24 cellular contexts compared by ENCODE assay signal in the genomic region with DNA sequence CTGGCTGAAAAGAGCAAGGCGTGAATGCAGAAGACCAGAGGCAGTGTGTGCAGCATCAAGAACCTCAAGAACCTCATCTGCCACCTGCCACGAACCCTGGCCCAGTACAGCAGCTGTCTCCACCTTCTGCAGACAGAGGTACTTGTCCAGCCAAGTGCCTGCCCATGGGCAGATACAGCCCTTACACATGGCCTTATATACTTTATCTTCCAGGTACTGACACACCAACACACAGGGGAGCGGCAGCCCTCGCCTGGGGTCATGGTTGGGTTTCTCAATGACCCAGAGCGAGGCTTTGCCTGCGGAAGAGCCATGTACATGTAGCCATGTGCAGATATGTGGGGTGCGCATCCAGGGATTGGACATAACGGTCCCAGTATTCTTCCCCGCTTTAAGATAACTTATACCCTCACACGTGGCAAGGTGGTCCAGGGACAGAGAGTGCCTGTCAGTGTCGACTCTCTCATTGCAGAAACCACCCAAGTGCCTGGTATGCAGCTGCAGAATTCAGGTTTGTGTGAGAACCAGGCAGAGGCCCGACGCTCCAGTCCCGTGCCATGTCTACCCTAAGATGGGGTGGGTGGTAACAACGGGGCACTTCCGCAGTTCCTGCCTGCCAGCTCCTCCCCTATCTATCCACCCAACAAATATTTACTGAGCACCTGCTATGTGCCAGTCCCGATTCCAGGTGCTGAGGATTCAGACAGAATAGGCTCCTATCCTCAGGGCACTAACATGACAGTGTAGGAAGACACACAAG.
"Had no signal": no experiment of that assay in that cellular context is flagged by ENCODE, and none has a peak within 500 bp of the region (broad histone marks: within the 10 kb centered on the region; RNA-seq: fewer than 3 reads in every experiment).

No MANE protein-coding gene starts in this region.

- H3K36me3 Mint-ChIP-seq: activated naive CD8-positive, alpha-beta T cell; brain had no signal

- H3K9ac ChIP-seq: SK-N-SH had no signal

- H3K27ac Mint-ChIP-seq: activated CD8-positive, alpha-beta T cell treated with anti-CD3 and anti-CD28 coated beads for 36 hours; activated naive CD4-positive, alpha-beta T cell treated with anti-CD3 and anti-CD28 coated beads for 36 hours; activated naive CD8-positive, alpha-beta T cell; activated T-helper 17 cell treated with anti-CD3 and anti-CD28 coated beads, Interleukin-2, amount 50 U/mL, for 72 hours; brain; T-helper 1 cell treated with Interleukin-12 subunit alpha and Interleukin-12 subunit beta and Interleukin-4 antibody, amounts not matched to agents 30 μg/mL and 1 μg/mL, for 36 hours had no signal

- DNase-seq: activated CD4-positive, alpha-beta T cell treated with anti-CD3 and anti-CD28 coated beads for 4 hours; activated gamma-delta T cell; activated naive CD4-positive, alpha-beta T cell treated with anti-CD3 and anti-CD28 coated beads for 36 hours; amygdala; Karpas-422; MM.1S; NCI-H1105; NCI-H1436; NCI-H1694 treated with DMSO at 0.1 percent for 48 hours; NCI-H2029 treated with DMSO at 0.1 percent for 48 hours; NCI-H345; NCI-H510A; NCI-H526 treated with DMSO at 0.1 percent for 48 hours; NK-92 treated with Interleukin-12 subunit alpha and Interleukin-12 subunit beta, amount 100 ng/mL, for 24 hours; OCI-M1; SK-N-SH had no signal

- ATAC-seq: activated CD4-positive, CD25-positive, alpha-beta regulatory T cell treated with anti-CD3 and anti-CD28 coated beads, Interleukin-2, amount 50 U/mL, for 24 hours; activated CD8-positive, alpha-beta T cell treated with anti-CD3 and anti-CD28 coated beads for 36 hours; activated T-helper 17 cell treated with anti-CD3 and anti-CD28 coated beads, Interleukin-2, amount 50 U/mL, for 72 hours; Panc1; Right ventricle myocardium inferior had no signal

- H3K9me3 ChIP-seq: SK-N-SH had no signal

- H3K4me3 Mint-ChIP-seq: activated CD8-positive, alpha-beta T cell treated with anti-CD3 and anti-CD28 coated beads for 36 hours; activated naive CD4-positive, alpha-beta T cell treated with anti-CD3 and anti-CD28 coated beads for 36 hours; activated naive CD8-positive, alpha-beta T cell; activated T-helper 17 cell treated with anti-CD3 and anti-CD28 coated beads, Interleukin-2, amount 50 U/mL, for 72 hours; brain; T-helper 1 cell treated with Interleukin-12 subunit alpha and Interleukin-12 subunit beta and Interleukin-4 antibody, amounts not matched to agents 30 μg/mL and 1 μg/mL, for 36 hours had no signal

- H3K9me3 Mint-ChIP-seq: activated CD8-positive, alpha-beta T cell treated with anti-CD3 and anti-CD28 coated beads for 36 hours; activated naive CD4-positive, alpha-beta T cell treated with anti-CD3 and anti-CD28 coated beads for 36 hours; activated T-helper 17 cell treated with anti-CD3 and anti-CD28 coated beads, Interleukin-2, amount 50 U/mL, for 72 hours; brain; T-helper 1 cell treated with Interleukin-12 subunit alpha and Interleukin-12 subunit beta and Interleukin-4 antibody, amounts not matched to agents 30 μg/mL and 1 μg/mL, for 36 hours had no signal

- H3K4me2 ChIP-seq: SK-N-SH had no signal
